Comparison of ENCODE assay signal across 8 cellular contexts in the genomic region with DNA sequence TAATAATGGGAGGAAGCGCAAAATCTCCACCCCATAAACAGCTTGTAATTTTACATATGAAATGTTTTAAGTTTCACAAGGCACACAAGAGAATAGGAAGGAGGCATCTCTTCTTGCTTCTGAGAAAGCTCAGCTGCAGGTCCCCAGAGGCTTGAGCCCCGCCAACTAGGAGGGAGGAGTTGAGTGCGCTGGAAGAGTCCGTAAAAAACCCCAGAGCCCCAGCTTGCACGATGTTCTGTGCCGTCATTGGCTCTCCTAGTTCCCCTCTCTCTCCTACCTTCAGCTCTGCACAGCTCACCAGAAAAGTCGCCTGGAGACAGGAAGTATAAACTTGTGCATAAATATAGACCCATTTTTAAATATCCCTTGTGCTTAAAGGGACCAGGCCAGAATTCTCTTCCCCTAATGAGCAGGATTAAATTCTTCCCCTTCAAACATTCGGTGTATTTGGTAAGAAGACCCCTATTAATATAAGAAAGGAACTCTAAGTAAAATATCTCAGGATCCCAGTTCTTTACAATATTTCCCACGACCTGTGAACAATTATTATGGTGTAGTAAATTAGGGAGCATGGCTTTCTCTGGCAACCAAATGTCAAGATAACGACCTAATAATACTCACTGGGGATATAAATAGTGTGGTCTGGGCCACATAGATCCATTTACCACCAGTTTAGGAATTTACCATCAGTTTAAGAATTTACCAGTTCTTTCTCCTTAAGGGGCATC. TPM values are rescaled to one million over a fixed set of nuclear protein-coding genes. Genes with fewer than 3 reads are reported as not detected.
A peak's percentile ranks its signal among the peaks of the same experiment; 100 is the strongest.
DNase-seq lines count a peak whose midpoint lies in the region; ATAC-seq and TF ChIP-seq lines count a peak whose summit lies in the region.

No MANE protein-coding gene starts in this region.

- H3K27me3 Mint-ChIP-seq in activated CD4-positive, alpha-beta T cell treated with anti-CD3 and anti-CD28 coated beads, Interleukin-2, amount 10 ng/mL, durations not matched to agents 7 days and 5 days: no peaks in the 10 kb centered on the region
- no peaks in the 10 kb centered on the region for H3K27me3 Mint-ChIP-seq in effector memory CD8-positive, alpha-beta T cell

- no peak for TF ChIP-seq POLR2A in thyroid gland (IDR thresholded peaks at IDR 0.05)

- H2BK120ac ChIP-seq in neuronal stem cell (ENCODE audit: low read depth, low read length): no peak overlapping the region

- H2BK12ac ChIP-seq in neuronal stem cell (ENCODE audit: low read length): no peak overlapping the region

- no peak overlapping the region for H2BK5ac ChIP-seq in neuronal stem cell (ENCODE audit: low read length)

- H4K91ac ChIP-seq in neuronal stem cell (ENCODE audit: low read depth, low read length, poor library complexity): no peak overlapping the region

- TF ChIP-seq CTCF in thyroid gland (IDR thresholded peaks at IDR 0.05): no peak

- ATAC-seq in GM21381 (IDR thresholded peaks at IDR 0.05; ENCODE audit: unreplicated experiment) (peak; percentile 100), HG03575 (IDR thresholded peaks at IDR 0.05; ENCODE audit: extremely low read depth, insufficient number of reproducible peaks, low FRiP score, unreplicated experiment) (peak; percentile 98)
- ATAC-seq in effector memory CD8-positive, alpha-beta T cell (replicated peaks): peak; percentile 99

- peak overlapping the region; percentile 7 for H2AFZ ChIP-seq in neuronal stem cell (ENCODE audit: low read length)

- H3K36me3 ChIP-seq in neuronal stem cell (replicated peaks in 1 of 2; ENCODE audit: control insufficient read depth in 2 of 2, insufficient read depth in 2 of 2, low read length in 2 of 2) (no peaks in the 10 kb centered on the region), thyroid gland (no peaks in the 10 kb centered on the region)

- no peaks in the 10 kb centered on the region for H3K27me3 ChIP-seq in neuronal stem cell (ENCODE audit: control insufficient read depth in 3 of 3, insufficient read depth in 3 of 3, low read depth in 1 of 3, low read length in 3 of 3)
- H3K27me3 ChIP-seq in thyroid gland: no peaks in the 10 kb centered on the region

- no peak overlapping the region for H3K14ac ChIP-seq in neuronal stem cell (ENCODE audit: low read length)

- H3K9me3 ChIP-seq in neuronal stem cell (replicated peaks in 1 of 2; ENCODE audit: control insufficient read depth in 2 of 2, insufficient read depth in 1 of 2, low read depth in 1 of 2, low read length in 2 of 2): peaks cover 0 to 2% of the 10 kb centered on the region in 2 donors
- no peaks in the 10 kb centered on the region for H3K9me3 ChIP-seq in thyroid gland

- no peak overlapping the region for H3K9ac ChIP-seq in neuronal stem cell (ENCODE audit: low read depth, low read length, poor library complexity)

- POLR2A ChIA-PET in activated CD4-positive, alpha-beta T cell treated with anti-CD3 and anti-CD28 coated beads, Interleukin-2, amount 10 ng/mL, durations not matched to agents 7 days and 5 days (lab: Charles Lee): no interaction called here

- H3K4me2 ChIP-seq in neuronal stem cell (ENCODE audit: insufficient read depth, low read length, poor library complexity, severe bottlenecking): no peak overlapping the region

- H3K4me3 ChIP-seq in neuronal stem cell (ENCODE audit: low read length in 2 of 2) (no peak overlapping the region), thyroid gland (replicated peaks in 1 of 3) (no peak overlapping the region)

- H4K8ac ChIP-seq in neuronal stem cell (ENCODE audit: low read depth, low read length): peak overlapping the region; percentile 52

- peaks cover 2% of the 10 kb centered on the region for H3K9me3 Mint-ChIP-seq in activated CD4-positive, alpha-beta T cell treated with anti-CD3 and anti-CD28 coated beads, Interleukin-2, amount 10 ng/mL, durations not matched to agents 7 days and 5 days
- H3K9me3 Mint-ChIP-seq in effector memory CD8-positive, alpha-beta T cell: no peaks in the 10 kb centered on the region

- no peak overlapping the region for H2AK5ac ChIP-seq in neuronal stem cell (ENCODE audit: low read depth, low read length)

- H3K4me1 Mint-ChIP-seq in activated CD4-positive, alpha-beta T cell treated with anti-CD3 and anti-CD28 coated beads, Interleukin-2, amount 10 ng/mL, durations not matched to agents 7 days and 5 days: peaks cover 63% of the 10 kb centered on the region
- H3K4me1 Mint-ChIP-seq in effector memory CD8-positive, alpha-beta T cell (ENCODE audit: low read depth in 2 of 2): peaks cover 47 to 50% of the 10 kb centered on the region in 2 donors

- CTCF ChIA-PET in activated CD4-positive, alpha-beta T cell treated with anti-CD3 and anti-CD28 coated beads, Interleukin-2, amount 10 ng/mL, durations not matched to agents 7 days and 5 days (lab: Charles Lee): interaction anchor here (1.0 to 5.8 kb wide), 7 partner anchors 10 to 38 kb away, joined by 3 to 32 read pairs (median 5); a partner anchor contains a TSS

- DNase-seq in DMS 273 (lab: John Stamatoyannopoulos, UW; ENCODE audit: unreplicated experiment) (peak; percentile 66), neuronal stem cell (ENCODE audit: low spot score) (no peak), thyroid gland (peak; percentile 21 to 29), NCI-H146 treated with DMSO at 0.1 percent for 48 hours (lab: John Stamatoyannopoulos, UW; ENCODE audit: unreplicated experiment) (no peak)
- DNase-seq in activated CD4-positive, alpha-beta T cell treated with anti-CD3 and anti-CD28 coated beads, Interleukin-2, amount 10 ng/mL, durations not matched to agents 7 days and 5 days: peak; percentile 90
- DNase-seq in effector memory CD8-positive, alpha-beta T cell: peak; percentile 72 to 73 (median 73)

- H3K4ac ChIP-seq in neuronal stem cell (ENCODE audit: low read length): no peak overlapping the region

- H3K4me1 ChIP-seq in neuronal stem cell (ENCODE audit: control insufficient read depth in 2 of 2, insufficient read depth in 1 of 2, low read depth in 1 of 2, low read length in 2 of 2) (peaks cover 4 to 10% of the 10 kb centered on the region in 2 donors), thyroid gland (peaks cover 26 to 34% of the 10 kb centered on the region in 2 donors)

- no peaks in the 10 kb centered on the region for H3K79me1 ChIP-seq in neuronal stem cell (ENCODE audit: low read depth, low read length)

- no peak overlapping the region for H3K23ac ChIP-seq in neuronal stem cell (ENCODE audit: low read depth, low read length, poor library complexity)

- WGBS in neuronal stem cell (ENCODE audit: extremely low coverage in 2 of 2, insufficient read length in 2 of 2, insufficient replicate concordance in 1 of 2), 2 donors: no CpG with 5 or more reads among the region's 10 CpGs
- 55 to 60% methylated on average over 10 of the region's 10 CpGs for WGBS in thyroid gland, 2 donors

- peaks cover 49% of the 10 kb centered on the region for H3K36me3 Mint-ChIP-seq in activated CD4-positive, alpha-beta T cell treated with anti-CD3 and anti-CD28 coated beads, Interleukin-2, amount 10 ng/mL, durations not matched to agents 7 days and 5 days (ENCODE audit: low read depth)
- H3K36me3 Mint-ChIP-seq in effector memory CD8-positive, alpha-beta T cell (ENCODE audit: insufficient read depth): peaks cover 6% of the 10 kb centered on the region

- no peak overlapping the region for H2BK15ac ChIP-seq in neuronal stem cell (ENCODE audit: low read length)

- intact Hi-C loops in thyroid gland (cut with DNase I): no loop called here

- H3K18ac ChIP-seq in neuronal stem cell (ENCODE audit: low read length): no peak overlapping the region

- H3K27ac ChIP-seq in neuronal stem cell (replicated peaks; ENCODE audit: low read length) (no peak overlapping the region), thyroid gland (peak overlapping the region; percentile 15 to 68 (median 49))

- peak overlapping the region; percentile 2 for H3K4me3 Mint-ChIP-seq in activated CD4-positive, alpha-beta T cell treated with anti-CD3 and anti-CD28 coated beads, Interleukin-2, amount 10 ng/mL, durations not matched to agents 7 days and 5 days
- peak overlapping the region; percentile 57 to 61 for H3K4me3 Mint-ChIP-seq in effector memory CD8-positive, alpha-beta T cell

- H3K27ac Mint-ChIP-seq in activated CD4-positive, alpha-beta T cell treated with anti-CD3 and anti-CD28 coated beads, Interleukin-2, amount 10 ng/mL, durations not matched to agents 7 days and 5 days: peak overlapping the region; percentile 86
- H3K27ac Mint-ChIP-seq in effector memory CD8-positive, alpha-beta T cell: peak overlapping the region; percentile 92 to 94

RNA-seq across cellular contexts. Expression of a gene that starts 13.7 kb away (rescaled TPM):
- total RNA-seq in activated CD4-positive, alpha-beta T cell treated with anti-CD3 and anti-CD28 coated beads, Interleukin-2, amount 10 ng/mL, durations not matched to agents 7 days and 5 days: 10 to 100 TPM; 60.2 to 61.1 TPM
- 13.5 TPM for polyA plus RNA-seq in neuronal stem cell (2013, experiment 1 of 2)
- 14.2 TPM for polyA plus RNA-seq in neuronal stem cell (2013, experiment 2 of 2)
- total RNA-seq in thyroid gland: 10 to 100 TPM; 30.1 to 68.7 (median 37.7) TPM

Comparison
In these comparisons a context has a peak if more than half of its experiments do, and no peak if none do; other contexts are left out.
1. DNase-seq: peak in DMS 273 (single experiment), activated CD4-positive, alpha-beta T cell treated with anti-CD3 and anti-CD28 coated beads, Interleukin-2, amount 10 ng/mL, durations not matched to agents 7 days and 5 days (single experiment), effector memory CD8-positive, alpha-beta T cell (3 of 3) and thyroid gland (2 of 2); none in neuronal stem cell (single experiment) and NCI-H146 treated with DMSO at 0.1 percent for 48 hours (single experiment).
2. Peak in every context shown above with its lines, with median percentiles within 50 percentile points of each other: ATAC-seq.